In genomic region chr3:155225417-155225816, GRCh38 we compare ENCODE assay signal across 1 cellular context.
TF ChIP-seq lines count a peak whose summit lies in the region.

No MANE protein-coding gene starts in this region.

TF ChIP-seq in GM23338, 12 proteins besides CTCF, POLR2A, EP300 and RAD21 (continued from another document):
- TF ChIP-seq ZNF462 (CRISPR knock-in tag; IDR thresholded peaks at IDR 0.05) = no peak
- TF ChIP-seq ZNF114 (CRISPR knock-in tag; IDR thresholded peaks at IDR 0.05) = no peak
- no peak for TF ChIP-seq ETS1 (IDR thresholded peaks at IDR 0.05)
- no peak for TF ChIP-seq REST (IDR thresholded peaks at IDR 0.05; ENCODE audit: unreplicated experiment)
